ENCODE assay signal across 8 cellular contexts in genomic region chr10:75111906-75112703, GRCh38. TPM values are rescaled to one million over a fixed set of nuclear protein-coding genes. Genes with fewer than 3 reads are reported as not detected.
DNase-seq lines count a peak whose midpoint lies in the region; ATAC-seq and TF ChIP-seq lines count a peak whose summit lies in the region.

No MANE protein-coding gene starts in this region.

- peak overlapping the region; percentile 87 for H3K4me3 Mint-ChIP-seq in activated naive CD8-positive, alpha-beta T cell

- H3K4me1 Mint-ChIP-seq in activated naive CD8-positive, alpha-beta T cell (ENCODE audit: low read depth) = peaks cover 56% of the 10 kb centered on the region

- no peaks in the 10 kb centered on the region for H3K9me3 ChIP-seq in aorta (ENCODE audit: control insufficient read depth, low read length)

- H3K27ac ChIP-seq in aorta (ENCODE audit: low read depth in 1 of 2, low read length in 2 of 2) = peak overlapping the region; percentile 84 to 88

- no peaks in the 10 kb centered on the region for H3K36me3 ChIP-seq in aorta (ENCODE audit: control insufficient read depth in 1 of 2, insufficient read depth in 2 of 2, low read length in 1 of 2)

- H3K4me3 ChIP-seq in aorta (ENCODE audit: low read length in 2 of 2) = peak overlapping the region; percentile 36 to 79

- peak; percentile 71 for DNase-seq in CD1c-positive myeloid dendritic cell (ENCODE audit: extremely low spot score)
- DNase-seq in RKO (ENCODE audit: low spot score) = peak; percentile 66
- no peak for DNase-seq in Right ventricle myocardium inferior (ENCODE audit: missing footprints)
- peak; percentile 37 for DNase-seq in omental fat pad (ENCODE audit: low spot score)
- peak; percentile 73 to 80 for DNase-seq in aorta

- H3K27me3 ChIP-seq in aorta (ENCODE audit: control insufficient read depth in 1 of 2, insufficient read depth in 2 of 2, low read length in 1 of 2) = no peaks in the 10 kb centered on the region

- peaks cover 0 to 4% of the 10 kb centered on the region in 2 donors for H3K4me1 ChIP-seq in aorta (ENCODE audit: control insufficient read depth in 1 of 2, insufficient read depth in 2 of 2, low read length in 2 of 2)

- TF ChIP-seq CTCF in omental fat pad (IDR thresholded peaks at IDR 0.05) = no peak

- no peaks in the 10 kb centered on the region for H3K27me3 Mint-ChIP-seq in activated naive CD8-positive, alpha-beta T cell

- H3K36me3 Mint-ChIP-seq in activated naive CD8-positive, alpha-beta T cell = no peaks in the 10 kb centered on the region

- ATAC-seq in GM19328 (IDR thresholded peaks at IDR 0.05; ENCODE audit: unreplicated experiment) = peak; percentile 24
- peak; percentile 24 for ATAC-seq in HG03439 (IDR thresholded peaks at IDR 0.05; ENCODE audit: unreplicated experiment)
- peak; percentile 29 for ATAC-seq in Right ventricle myocardium inferior
- ATAC-seq in omental fat pad (ENCODE audit: low FRiP score) = peak; percentile 41
- peak; percentile 63 for ATAC-seq in aorta (ENCODE audit: low FRiP score)

- intact Hi-C loops in Right ventricle myocardium inferior (cut with DNase I) = loop anchor here (2.0 to 5.0 kb wide), 4 partner anchors 55 to 285 kb away; partner anchors contain the start of genes KAT6B and VDAC2
- intact Hi-C loops in aorta (cut with DNase I) = loop anchor here (2.0 to 5.0 kb wide), 3 partner anchors 80 to 123 kb away; partner anchors contain the start of gene COMTD1 (in 1 of the 2)

- peak overlapping the region; percentile 83 for H3K27ac Mint-ChIP-seq in activated naive CD8-positive, alpha-beta T cell

- no peaks in the 10 kb centered on the region for H3K9me3 Mint-ChIP-seq in activated naive CD8-positive, alpha-beta T cell (ENCODE audit: low read depth)

- 1% methylated on average over 22 to 23 of the region's 23 CpGs for WGBS in aorta, 2 donors

RNA-seq across cellular contexts. Expression of gene SAMD8, which starts 0.6 kb away (rescaled TPM):
- total RNA-seq in Right ventricle myocardium inferior (21.9 TPM), omental fat pad (10 to 100 TPM; 38.9 to 54.2 (median 43.7) TPM), aorta (10 to 100 TPM; 33.6 to 37.5 TPM)
- 10 to 100 TPM in 1 of 2 donors, 1 to 10 TPM in 1; 6.8 to 10.0 TPM for polyA plus RNA-seq in aorta
